Comparison of ENCODE assay signal across 8 cellular contexts in the genomic region with DNA sequence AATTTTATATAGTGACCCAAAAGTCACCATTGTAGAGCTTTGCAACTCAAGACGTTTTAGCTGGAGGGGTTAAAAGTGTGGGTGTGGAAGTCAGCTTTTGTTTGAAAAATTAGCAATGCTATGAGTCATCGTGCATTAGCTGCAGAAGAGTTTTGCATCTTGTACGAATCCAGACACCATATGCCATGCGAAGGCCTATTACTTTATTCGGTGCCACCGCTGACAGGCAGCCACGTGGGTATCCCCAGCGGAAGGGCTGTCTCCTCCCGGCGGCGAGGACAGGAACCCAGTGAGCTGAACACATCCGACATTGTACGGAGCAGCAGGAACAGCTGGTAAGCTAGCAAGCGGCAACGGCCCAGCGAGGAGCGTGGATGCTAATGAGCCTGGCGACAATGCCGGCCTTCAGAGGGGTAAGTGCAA.
A peak's percentile ranks its signal among the peaks of the same experiment; 100 is the strongest.
DNase-seq lines count a peak whose midpoint lies in the region; ATAC-seq and TF ChIP-seq lines count a peak whose summit lies in the region.

No MANE protein-coding gene starts in this region.

- POLR2A ChIA-PET in activated CD8-positive, alpha-beta T cell treated with anti-CD3 and anti-CD28 coated beads for 36 hours (lab: Charles Lee) = interaction anchor here (0.6 kb wide), 1 partner anchor 29 kb away, joined by 3 read pairs; no protein-coding TSS in a partner anchor

- H3K9me3 ChIP-seq in endocrine pancreas (ENCODE audit: control insufficient read depth, low read length) (no peaks in the 10 kb centered on the region), muscle layer of duodenum (ENCODE audit: control insufficient read depth in 1 of 2, low read length in 2 of 2) (no peaks in the 10 kb centered on the region)

- H3K36me3 Mint-ChIP-seq in activated CD8-positive, alpha-beta T cell treated with anti-CD3 and anti-CD28 coated beads for 36 hours (ENCODE audit: low read depth) = peaks cover 14% of the 10 kb centered on the region

- no peaks in the 10 kb centered on the region for H3K27me3 Mint-ChIP-seq in activated CD8-positive, alpha-beta T cell treated with anti-CD3 and anti-CD28 coated beads for 36 hours

- ATAC-seq in activated CD8-positive, alpha-beta T cell treated with anti-CD3 and anti-CD28 coated beads for 36 hours = peak; percentile 96

- no peaks in the 10 kb centered on the region for H3K9me3 Mint-ChIP-seq in activated CD8-positive, alpha-beta T cell treated with anti-CD3 and anti-CD28 coated beads for 36 hours

- peaks cover 22% of the 10 kb centered on the region for H3K4me1 ChIP-seq in endocrine pancreas (ENCODE audit: control insufficient read depth, insufficient read depth, low read length)
- H3K4me1 ChIP-seq in muscle layer of duodenum (ENCODE audit: control insufficient read depth in 1 of 2, insufficient read depth in 2 of 2, low read length in 2 of 2) = peaks cover 0 to 15% of the 10 kb centered on the region in 2 donors

- no peak overlapping the region for H3K9ac ChIP-seq in endocrine pancreas (ENCODE audit: control insufficient read depth, insufficient read depth, low read length)

- DNase-seq in HCEC 1CT (peak; percentile 39), NCI-H1694 treated with DMSO at 0.1 percent for 48 hours (lab: John Stamatoyannopoulos, UW) (peak; percentile 97)
- peak; percentile 77 for DNase-seq in activated CD8-positive, alpha-beta T cell treated with anti-CD3 and anti-CD28 coated beads for 36 hours
- DNase-seq in stimulated activated naive CD4-positive, alpha-beta T cell treated with Interleukin-2 at 50 U/mL for 16 hours (lab: John Stamatoyannopoulos, UW) = peak; percentile 55
- DNase-seq in NK-92 treated with Interleukin-12 subunit alpha and Interleukin-12 subunit beta, amount 100 ng/mL, for 24 hours (lab: John Stamatoyannopoulos, UW) = no peak

- H3K36me3 ChIP-seq in endocrine pancreas (ENCODE audit: control insufficient read depth, insufficient read depth, low read length) (no peaks in the 10 kb centered on the region), muscle layer of duodenum (ENCODE audit: control insufficient read depth in 1 of 2, insufficient read depth in 2 of 2, low read length in 2 of 2) (peaks cover 0 to 5% of the 10 kb centered on the region in 2 donors)

- H3K27ac ChIP-seq in muscle layer of duodenum (ENCODE audit: low read length) = no peak overlapping the region

- intact Hi-C loops in activated CD8-positive, alpha-beta T cell treated with anti-CD3 and anti-CD28 coated beads for 36 hours (cut with micrococcal nuclease) = loop anchor here (5.0 kb wide), 1 partner anchor 115 kb away; no protein-coding TSS in a partner anchor

- no peaks in the 10 kb centered on the region for H3K27me3 ChIP-seq in endocrine pancreas (ENCODE audit: control insufficient read depth, insufficient read depth, low read length)
- no peaks in the 10 kb centered on the region for H3K27me3 ChIP-seq in muscle layer of duodenum (ENCODE audit: low read depth, low read length)

- CTCF ChIA-PET in activated CD8-positive, alpha-beta T cell treated with anti-CD3 and anti-CD28 coated beads for 36 hours (lab: Charles Lee) = interaction anchor here (0.9 to 2.2 kb wide), 6 partner anchors 10 to 140 kb away, joined by 3 to 6 read pairs (median 4); no protein-coding TSS in a partner anchor

- peaks cover 32% of the 10 kb centered on the region for H3K4me1 Mint-ChIP-seq in activated CD8-positive, alpha-beta T cell treated with anti-CD3 and anti-CD28 coated beads for 36 hours (ENCODE audit: low read depth)

- H3K4me3 ChIP-seq in endocrine pancreas (ENCODE audit: control insufficient read depth, insufficient read depth, low read length) = peak overlapping the region; percentile 49
- peak overlapping the region; percentile 34 to 44 for H3K4me3 ChIP-seq in muscle layer of duodenum (ENCODE audit: low read depth in 1 of 2, low read length in 2 of 2)

- peak; percentile 22; the same call in 2 of the 3 replicates for TF ChIP-seq CTCF in GM12872 (IDR thresholded peaks at IDR 0.05; ENCODE audit: insufficient read depth, low read depth, low read length)
- TF ChIP-seq CTCF in activated CD8-positive, alpha-beta T cell treated with anti-CD3 and anti-CD28 coated beads for 36 hours (IDR thresholded peaks at IDR 0.05) = no peak

- peak overlapping the region; percentile 76 for H3K27ac Mint-ChIP-seq in activated CD8-positive, alpha-beta T cell treated with anti-CD3 and anti-CD28 coated beads for 36 hours

- H3K4me3 Mint-ChIP-seq in activated CD8-positive, alpha-beta T cell treated with anti-CD3 and anti-CD28 coated beads for 36 hours = peak overlapping the region; percentile 63
